In the genomic region with DNA sequence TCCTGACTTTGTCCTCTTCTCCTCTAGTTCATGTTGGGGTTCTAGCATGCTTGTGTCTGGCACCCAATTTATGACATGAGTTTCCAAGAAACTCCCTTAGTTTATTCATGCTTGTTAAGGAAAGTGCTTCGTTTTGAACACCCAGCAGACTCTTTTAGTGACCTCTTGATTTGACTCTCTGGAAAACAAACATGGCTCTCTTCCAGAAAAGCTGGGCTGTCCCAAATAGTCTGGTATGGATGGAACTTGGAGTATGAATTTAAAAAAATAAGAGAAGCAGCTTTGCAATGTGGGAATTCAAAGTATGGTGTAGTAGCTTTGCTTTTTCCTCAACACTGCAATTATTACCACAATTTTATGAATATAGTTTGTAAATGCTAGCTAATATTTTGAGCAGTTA, we compare ENCODE assay signal across 18 cellular contexts.
"Had no signal": no experiment of that assay in that cellular context is flagged by ENCODE, and none has a peak within 500 bp of the region (broad histone marks: within the 10 kb centered on the region; RNA-seq: fewer than 3 reads in every experiment).

No MANE protein-coding gene starts in this region.

- H3K4me3 ChIP-seq: esophagus muscularis mucosa, right atrium auricular region, sigmoid colon, stomach, thoracic aorta, transverse colon had no signal

- DNase-seq: effector memory CD8-positive, alpha-beta T cell; foreskin keratinocyte; immature natural killer cell; mammary epithelial cell; natural killer cell; posterior cingulate gyrus; sigmoid colon; small intestine; stimulated activated CD4-positive, alpha-beta T cell treated with anti-CD3 and anti-CD28 coated beads, Interleukin-12 subunit alpha, Interleukin-12 subunit beta, amount 100 ng/mL, for 4 hours; stimulated activated naive CD4-positive, alpha-beta T cell; stomach; substantia nigra; transverse colon had no signal

- FAIRE-seq: keratinocyte, small intestine had no signal

- ATAC-seq: effector memory CD8-positive, alpha-beta T cell; natural killer cell had no signal

- H3K27me3 ChIP-seq: esophagus muscularis mucosa, foreskin keratinocyte, right atrium auricular region, sigmoid colon, stomach, transverse colon had no signal

- H3K36me3 ChIP-seq: esophagus muscularis mucosa, right atrium auricular region, sigmoid colon, stomach, thoracic aorta, transverse colon had no signal

- H3K4me1 ChIP-seq: foreskin keratinocyte, transverse colon had no signal

- H3K27ac ChIP-seq: epithelial cell of prostate, esophagus muscularis mucosa, foreskin keratinocyte, right atrium auricular region, sigmoid colon, stomach, thoracic aorta, transverse colon had no signal

- H3K9me3 ChIP-seq: esophagus muscularis mucosa, right atrium auricular region, sigmoid colon, stomach, thoracic aorta, transverse colon had no signal
